ENCODE assay signal across 12 cellular contexts in genomic region chr11:45163956-45164575, GRCh38. TPM values are rescaled to one million over a fixed set of nuclear protein-coding genes. Genes with fewer than 3 reads are reported as not detected.
DNase-seq lines count a peak whose midpoint lies in the region; ATAC-seq and TF ChIP-seq lines count a peak whose summit lies in the region.
"Had no signal": no experiment of that assay in that cellular context is flagged by ENCODE, and none has a peak within 500 bp of the region (broad histone marks: within the 10 kb centered on the region; RNA-seq: fewer than 3 reads in every experiment).

No MANE protein-coding gene starts in this region.

- CTCF ChIA-PET in CD8-positive, alpha-beta T cell (lab: Charles Lee) = no interaction called here

- H3K27ac ChIP-seq in left ventricle myocardium inferior (replicated peaks) = no peak overlapping the region
- H3K27ac ChIP-seq in CD8-positive, alpha-beta T cell (ENCODE audit: low read depth, low read length) = no peak overlapping the region

- H3K36me3 ChIP-seq in left ventricle myocardium inferior = no peaks in the 10 kb centered on the region
- H3K36me3 ChIP-seq in CD8-positive, alpha-beta T cell (ENCODE audit: insufficient read depth, low read length) = no peaks in the 10 kb centered on the region
- H3K36me3 ChIP-seq: BE2C had no signal

- peak; percentile 72 for DNase-seq in cardiac septum (ENCODE audit: low spot score)
- no peak for DNase-seq in left ventricle myocardium inferior
- DNase-seq in activated naive CD8-positive, alpha-beta T cell treated with anti-CD3 and anti-CD28 coated beads, Interleukin-2, amount 50 U/mL, for 24 hours = peak; percentile 56
- DNase-seq in inferior parietal cortex (ENCODE audit: extremely low spot score) = peak; percentile 62
- no peak for DNase-seq in mucosa of gallbladder (ENCODE audit: low spot score)
- no peak for DNase-seq in CD8-positive, alpha-beta T cell
- DNase-seq in activated effector memory CD4-positive, alpha-beta T cell treated with Interleukin-2 at 50 U/mL for 16 hours = no peak
- DNase-seq: BE2C, NCI-H1048, T-cell had no signal

- no peaks in the 10 kb centered on the region for H3K27me3 ChIP-seq in left ventricle myocardium inferior (ENCODE audit: low read depth)
- no peaks in the 10 kb centered on the region for H3K27me3 ChIP-seq in CD8-positive, alpha-beta T cell (ENCODE audit: insufficient read depth, low read length)
- H3K27me3 ChIP-seq: BE2C had no signal

- no peaks in the 10 kb centered on the region for H3K9me3 Mint-ChIP-seq in activated naive CD8-positive, alpha-beta T cell treated with anti-CD3 and anti-CD28 coated beads, Interleukin-2, amount 50 U/mL, for 24 hours
- no peaks in the 10 kb centered on the region for H3K9me3 Mint-ChIP-seq in CD8-positive, alpha-beta T cell
- H3K9me3 Mint-ChIP-seq: T-cell had no signal

- no peak overlapping the region for H3K4me3 Mint-ChIP-seq in activated naive CD8-positive, alpha-beta T cell treated with anti-CD3 and anti-CD28 coated beads, Interleukin-2, amount 50 U/mL, for 24 hours
- H3K4me3 Mint-ChIP-seq in CD8-positive, alpha-beta T cell = no peak overlapping the region
- H3K4me3 Mint-ChIP-seq: T-cell had no signal

- POLR2A ChIA-PET in CD8-positive, alpha-beta T cell (lab: Charles Lee) = interaction anchor here (0.7 kb wide), 1 partner anchor 8 kb away, joined by 3 read pairs; no protein-coding TSS in a partner anchor

- ATAC-seq in activated naive CD8-positive, alpha-beta T cell treated with anti-CD3 and anti-CD28 coated beads, Interleukin-2, amount 50 U/mL, for 24 hours = peak; percentile 86
- no peak for ATAC-seq in CD8-positive, alpha-beta T cell
- ATAC-seq in HG02610 (IDR thresholded peaks at IDR 0.05; ENCODE audit: unreplicated experiment) = no peak
- ATAC-seq: sciatic nerve, T-cell had no signal

- H3K9me3 ChIP-seq in left ventricle myocardium inferior (replicated peaks) = no peaks in the 10 kb centered on the region
- no peaks in the 10 kb centered on the region for H3K9me3 ChIP-seq in CD8-positive, alpha-beta T cell (ENCODE audit: low read length)
- H3K9me3 ChIP-seq: BE2C had no signal

- H3K27me3 Mint-ChIP-seq in activated naive CD8-positive, alpha-beta T cell treated with anti-CD3 and anti-CD28 coated beads, Interleukin-2, amount 50 U/mL, for 24 hours = no peaks in the 10 kb centered on the region
- no peaks in the 10 kb centered on the region for H3K27me3 Mint-ChIP-seq in CD8-positive, alpha-beta T cell (ENCODE audit: low read depth)
- H3K27me3 Mint-ChIP-seq: T-cell had no signal

- H3K4me1 ChIP-seq in left ventricle myocardium inferior = peaks cover 62% of the 10 kb centered on the region
- H3K4me1 ChIP-seq in CD8-positive, alpha-beta T cell (ENCODE audit: insufficient read depth, low read length) = no peaks in the 10 kb centered on the region
- H3K4me1 ChIP-seq: BE2C had no signal

- no peak overlapping the region for H3K27ac Mint-ChIP-seq in activated naive CD8-positive, alpha-beta T cell treated with anti-CD3 and anti-CD28 coated beads, Interleukin-2, amount 50 U/mL, for 24 hours
- no peak overlapping the region for H3K27ac Mint-ChIP-seq in CD8-positive, alpha-beta T cell
- H3K27ac Mint-ChIP-seq: T-cell had no signal

- H3K4me3 ChIP-seq in left ventricle myocardium inferior = no peak overlapping the region
- H3K4me3 ChIP-seq in CD8-positive, alpha-beta T cell (ENCODE audit: low read depth, low read length) = no peak overlapping the region

- no peak for TF ChIP-seq CTCF in left ventricle myocardium inferior (IDR thresholded peaks at IDR 0.05; ENCODE audit: borderline replicate concordance)
- TF ChIP-seq CTCF in CD8-positive, alpha-beta T cell (IDR thresholded peaks at IDR 0.05) = no peak

- H3K4me1 Mint-ChIP-seq in activated naive CD8-positive, alpha-beta T cell treated with anti-CD3 and anti-CD28 coated beads, Interleukin-2, amount 50 U/mL, for 24 hours = peaks cover 26% of the 10 kb centered on the region
- H3K4me1 Mint-ChIP-seq in CD8-positive, alpha-beta T cell (ENCODE audit: low read depth) = peaks cover 23% of the 10 kb centered on the region

- H3K36me3 Mint-ChIP-seq in activated naive CD8-positive, alpha-beta T cell treated with anti-CD3 and anti-CD28 coated beads, Interleukin-2, amount 50 U/mL, for 24 hours (ENCODE audit: low read depth) = no peaks in the 10 kb centered on the region
- H3K36me3 Mint-ChIP-seq in CD8-positive, alpha-beta T cell = no peaks in the 10 kb centered on the region
- H3K36me3 Mint-ChIP-seq: T-cell had no signal

- intact Hi-C loops in cardiac septum (cut with DNase I) = no loop called here
- intact Hi-C loops in left ventricle myocardium inferior (cut with micrococcal nuclease) = no loop called here
- intact Hi-C loops in CD8-positive, alpha-beta T cell (cut with DNase I, micrococcal nuclease) = no loop called here

RNA-seq across cellular contexts. Expression of gene PRDM11, which starts 17.6 kb away (rescaled TPM):
- total RNA-seq in cardiac septum = 20.7 TPM
- total RNA-seq in left ventricle myocardium inferior = 17.2 TPM
- 21.3 TPM for total RNA-seq in mucosa of gallbladder
- 1 to 10 TPM; 2.4 to 3.6 TPM for total RNA-seq in CD8-positive, alpha-beta T cell

Comparison
In these comparisons a context has a peak if more than half of its experiments do, and no peak if none do; other contexts are left out.
1. DNase-seq: peak in cardiac septum (single experiment), activated naive CD8-positive, alpha-beta T cell treated with anti-CD3 and anti-CD28 coated beads, Interleukin-2, amount 50 U/mL, for 24 hours (single experiment) and inferior parietal cortex (single experiment); none in left ventricle myocardium inferior (single experiment), mucosa of gallbladder (single experiment), CD8-positive, alpha-beta T cell (0 of 7) and activated effector memory CD4-positive, alpha-beta T cell treated with Interleukin-2 at 50 U/mL for 16 hours (single experiment).